11 cellular contexts compared by ENCODE assay signal in the genomic region with DNA sequence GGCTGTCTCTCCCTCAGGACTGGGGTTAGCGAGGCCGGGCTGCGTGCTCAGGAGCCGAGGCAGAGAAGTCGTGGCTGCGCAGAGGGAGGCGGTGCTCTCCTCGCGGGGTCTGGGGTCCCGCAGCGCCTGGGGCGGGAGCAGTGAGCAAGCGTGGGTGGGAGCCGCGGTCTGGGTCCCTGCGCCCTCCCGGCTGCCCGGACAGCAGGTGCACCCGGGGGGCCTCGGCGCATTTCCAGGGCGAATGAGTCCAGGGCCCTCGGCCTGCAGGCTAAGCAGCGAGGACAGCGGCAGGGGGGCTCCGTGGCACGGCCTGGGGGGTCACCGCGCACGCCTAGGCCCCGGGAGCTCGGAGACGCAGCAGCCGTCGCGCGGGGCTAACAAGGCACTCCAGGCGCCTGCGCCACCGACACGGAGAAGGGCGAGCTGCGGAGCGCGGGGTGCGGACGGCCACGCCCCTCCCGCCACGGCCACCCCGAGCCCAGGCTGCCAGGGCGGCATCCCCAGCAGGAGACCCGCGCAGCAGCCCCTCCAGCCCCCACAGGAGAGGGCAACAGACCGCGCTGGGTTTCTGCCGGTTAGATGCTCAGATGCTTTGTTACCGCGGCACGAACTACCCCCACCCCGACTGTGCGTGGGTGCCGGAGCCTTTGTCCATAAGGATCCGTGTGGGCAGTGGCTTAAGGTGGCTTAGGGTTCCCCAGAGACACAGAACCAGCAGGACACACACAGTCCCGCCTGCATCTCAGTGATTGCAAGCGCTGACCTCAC.
DNase-seq lines count a peak whose midpoint lies in the region; ATAC-seq and TF ChIP-seq lines count a peak whose summit lies in the region.
"Had no signal": no experiment of that assay in that cellular context is flagged by ENCODE, and none has a peak within 500 bp of the region (broad histone marks: within the 10 kb centered on the region; RNA-seq: fewer than 3 reads in every experiment).

No MANE protein-coding gene starts in this region.

- no peaks in the 10 kb centered on the region for H3K9me3 ChIP-seq in PC-3 (ENCODE audit: low read length)
- H3K9me3 ChIP-seq in lung (ENCODE audit: control insufficient read depth in 2 of 2, insufficient read depth in 1 of 2, low read length in 1 of 2), result peaks cover 0 to 17% of the 10 kb centered on the region in 2 donors
- H3K9me3 ChIP-seq in testis, result no peaks in the 10 kb centered on the region

- peaks cover 31% of the 10 kb centered on the region for H3K27me3 Mint-ChIP-seq in activated naive CD4-positive, alpha-beta T cell treated with anti-CD3 and anti-CD28 coated beads, Interleukin-2, amount 50 U/mL, for 24 hours
- H3K27me3 Mint-ChIP-seq in activated naive CD4-positive, alpha-beta T cell treated with anti-CD3 and anti-CD28 coated beads for 36 hours (ENCODE audit: low read depth), result peaks cover 40% of the 10 kb centered on the region

- no peak for TF ChIP-seq POLR2A in testis (IDR thresholded peaks at IDR 0.05)

- no peaks in the 10 kb centered on the region for H3F3A ChIP-seq in PC-3 (ENCODE audit: low read length, unreplicated experiment)

- H3K9me2 ChIP-seq in PC-3 (replicated peaks; ENCODE audit: low read length), result no peaks in the 10 kb centered on the region

- H3K27ac Mint-ChIP-seq in activated naive CD4-positive, alpha-beta T cell treated with anti-CD3 and anti-CD28 coated beads, Interleukin-2, amount 50 U/mL, for 24 hours, result no peak overlapping the region
- no peak overlapping the region for H3K27ac Mint-ChIP-seq in activated naive CD4-positive, alpha-beta T cell treated with anti-CD3 and anti-CD28 coated beads for 36 hours
- H3K27ac Mint-ChIP-seq: effector memory CD8-positive, alpha-beta T cell had no signal

- no peak for TF ChIP-seq CTCF in PC-3 (conservative IDR thresholded peaks at IDR 0.05; ENCODE audit: low read depth, low read length)
- no peak for TF ChIP-seq CTCF in lung (IDR thresholded peaks at IDR 0.05; ENCODE audit: control extremely low read depth, extremely low read depth)
- no peak for TF ChIP-seq CTCF in testis (IDR thresholded peaks at IDR 0.05)

- no peak overlapping the region for H3K4me2 ChIP-seq in PC-3 (ENCODE audit: low read length)
- H3K4me2 ChIP-seq: KMS-11 had no signal

- H3K36me3 ChIP-seq in PC-3 (ENCODE audit: low read depth, low read length), result no peaks in the 10 kb centered on the region
- H3K36me3 ChIP-seq in lung (ENCODE audit: control insufficient read depth in 2 of 2, insufficient read depth in 2 of 2, low read length in 2 of 2), result no peaks in the 10 kb centered on the region
- no peaks in the 10 kb centered on the region for H3K36me3 ChIP-seq in testis (ENCODE audit: low read depth, missing control alignments)

- 0 out of 2 replicates have a peak, but pooled peaks have one; percentile 35 for ATAC-seq in PC-3
- ATAC-seq in lung (ENCODE audit: insufficient read depth, low FRiP score), result no peak
- no peak for ATAC-seq in HG02759 (IDR thresholded peaks at IDR 0.05; ENCODE audit: unreplicated experiment)
- ATAC-seq: effector memory CD8-positive, alpha-beta T cell had no signal

- no peak overlapping the region for H3K9ac ChIP-seq in PC-3 (ENCODE audit: low read length)
- H3K9ac ChIP-seq: KMS-11 had no signal

- no peaks in the 10 kb centered on the region for H3K9me3 Mint-ChIP-seq in activated naive CD4-positive, alpha-beta T cell treated with anti-CD3 and anti-CD28 coated beads, Interleukin-2, amount 50 U/mL, for 24 hours
- H3K9me3 Mint-ChIP-seq in activated naive CD4-positive, alpha-beta T cell treated with anti-CD3 and anti-CD28 coated beads for 36 hours, result no peaks in the 10 kb centered on the region
- H3K9me3 Mint-ChIP-seq: effector memory CD8-positive, alpha-beta T cell had no signal

- H3K4me1 Mint-ChIP-seq in activated naive CD4-positive, alpha-beta T cell treated with anti-CD3 and anti-CD28 coated beads, Interleukin-2, amount 50 U/mL, for 24 hours, result peaks cover 10% of the 10 kb centered on the region
- peaks cover 5% of the 10 kb centered on the region for H3K4me1 Mint-ChIP-seq in activated naive CD4-positive, alpha-beta T cell treated with anti-CD3 and anti-CD28 coated beads for 36 hours (ENCODE audit: low read depth)

- H2AFZ ChIP-seq in PC-3 (ENCODE audit: low read length), result 0 out of 2 replicates have a peak overlapping the region, but pooled peaks have one; percentile 18

- intact Hi-C loops in activated naive CD4-positive, alpha-beta T cell treated with anti-CD3 and anti-CD28 coated beads for 36 hours (cut with micrococcal nuclease), result loop anchor here (10.0 kb wide), 1 partner anchor 327 kb away; the partner anchor contains the start of gene KIF26A
- intact Hi-C loops in PC-3 (cut with micrococcal nuclease), result no loop called here
- intact Hi-C loops in testis (cut with DNase I; ENCODE audit: low total_unique reads), result no loop called here

- no TSS peak for BruUV-seq in PC-3 (replicated peaks; lab: Mats Ljungman, UMichigan)

- H3K4me1 ChIP-seq in PC-3 (ENCODE audit: insufficient read depth, low read length), result no peaks in the 10 kb centered on the region
- H3K4me1 ChIP-seq in lung (ENCODE audit: control insufficient read depth in 2 of 2, insufficient read depth in 2 of 2, low read length in 2 of 2), result peaks cover 0 to 8% of the 10 kb centered on the region in 2 donors
- H3K4me1 ChIP-seq in testis, result peaks cover 12% of the 10 kb centered on the region

- POLR2A ChIA-PET in PC-3 (lab: Charles Lee; ENCODE audit: unreplicated experiment), result no interaction called here

- H3K79me2 ChIP-seq in PC-3 (ENCODE audit: low read length), result no peaks in the 10 kb centered on the region

- no peaks in the 10 kb centered on the region for H4K20me1 ChIP-seq in PC-3 (ENCODE audit: low read length)

- H3K36me3 Mint-ChIP-seq in activated naive CD4-positive, alpha-beta T cell treated with anti-CD3 and anti-CD28 coated beads, Interleukin-2, amount 50 U/mL, for 24 hours, result no peaks in the 10 kb centered on the region
- H3K36me3 Mint-ChIP-seq in activated naive CD4-positive, alpha-beta T cell treated with anti-CD3 and anti-CD28 coated beads for 36 hours (ENCODE audit: low read depth), result no peaks in the 10 kb centered on the region

- peak overlapping the region; percentile 57 for H3K4me3 Mint-ChIP-seq in activated naive CD4-positive, alpha-beta T cell treated with anti-CD3 and anti-CD28 coated beads, Interleukin-2, amount 50 U/mL, for 24 hours
- no peak overlapping the region for H3K4me3 Mint-ChIP-seq in activated naive CD4-positive, alpha-beta T cell treated with anti-CD3 and anti-CD28 coated beads for 36 hours

- CTCF ChIA-PET in activated naive CD4-positive, alpha-beta T cell treated with anti-CD3 and anti-CD28 coated beads for 36 hours (lab: Charles Lee), result no interaction called here
- CTCF ChIA-PET in PC-3 (lab: Charles Lee), result no interaction called here

- DNase-seq in activated naive CD4-positive, alpha-beta T cell treated with anti-CD3 and anti-CD28 coated beads for 36 hours, result no peak
- DNase-seq in PC-3 (no peak), lung (ENCODE audit: low spot score) (peak; percentile 16), testis (peak; percentile 38), NCI-H1436 (lab: John Stamatoyannopoulos, UW) (no peak), RKO (ENCODE audit: low spot score) (no peak)
- DNase-seq: activated naive CD4-positive, alpha-beta T cell; effector memory CD8-positive, alpha-beta T cell had no signal

- peaks cover 82% of the 10 kb centered on the region for H3K27me3 ChIP-seq in PC-3 (ENCODE audit: low read length)
- H3K27me3 ChIP-seq in lung (ENCODE audit: control insufficient read depth, insufficient read depth), result peaks cover 4% of the 10 kb centered on the region
- H3K27me3 ChIP-seq in testis, result no peaks in the 10 kb centered on the region

- H3K4me3 ChIP-seq in PC-3 (ENCODE audit: low read length), result no peak overlapping the region
- H3K4me3 ChIP-seq in lung, result no peak overlapping the region
- peak overlapping the region; percentile 15 to 48 for H3K4me3 ChIP-seq in testis

- 3 to 4% methylated on average over 55 to 66 of the region's 66 CpGs for WGBS in lung, 2 donors
- 3 to 4% methylated on average over 22 to 60 of the region's 66 CpGs for WGBS in testis, 2 donors

- H3K27ac ChIP-seq in PC-3 (ENCODE audit: low read length) (no peak overlapping the region), lung (ENCODE audit: low read depth in 1 of 2, low read length in 1 of 2) (no peak overlapping the region), testis (no peak overlapping the region)
- H3K27ac ChIP-seq: KMS-11 had no signal

Comparison
In these comparisons a context has a peak if more than half of its experiments do, and no peak if none do; other contexts are left out.
1. DNase-seq: peak in lung (single experiment) and testis (single experiment); none in activated naive CD4-positive, alpha-beta T cell treated with anti-CD3 and anti-CD28 coated beads for 36 hours (single experiment), PC-3 (single experiment), NCI-H1436 (single experiment) and RKO (single experiment).
2. H3K4me3 ChIP-seq: peak in testis (2 of 2); none in PC-3 (single experiment) and lung (single experiment).